1 cellular context compared by ENCODE assay signal in genomic region chr4:93960450-93960849, GRCh38.
TF ChIP-seq lines count a peak whose summit lies in the region.

No MANE protein-coding gene starts in this region.

TF ChIP-seq in H1, 55 proteins besides CTCF, POLR2A, EP300 and RAD21 (continued from another document):
- TF ChIP-seq E2F6 (IDR thresholded peaks at IDR 0.05) (no peak), USF2 (IDR thresholded peaks at IDR 0.05; ENCODE audit: low read length) (no peak), SRF (IDR thresholded peaks at IDR 0.05; ENCODE audit: low read depth, low read length) (no peak), KDM1A (IDR thresholded peaks at IDR 0.05; ENCODE audit: borderline replicate concordance, low read length) (no peak), PHF8 (conservative IDR thresholded peaks at IDR 0.05; ENCODE audit: low read depth, low read length) (no peak), BCL11A (IDR thresholded peaks at IDR 0.05; ENCODE audit: low read depth in 2 of 2, low read length in 2 of 2) (no peak), TAF7 (optimal IDR thresholded peaks at IDR 0.05; ENCODE audit: borderline replicate concordance, low read depth, low read length) (no peak)
